ENCODE assay signal across 8 cellular contexts in genomic region chr11:67237574-67237973, GRCh38.
"Had no signal": no experiment of that assay in that cellular context is flagged by ENCODE, and none has a peak within 500 bp of the region (broad histone marks: within the 10 kb centered on the region; RNA-seq: fewer than 3 reads in every experiment).

No MANE protein-coding gene starts in this region.

- H3K27ac Mint-ChIP-seq: GM23338, H9, HFFc6 had no signal

- H3K4me3 Mint-ChIP-seq: GM23338, H9, HFFc6 had no signal

- H3K9me3 Mint-ChIP-seq: GM23338, H9, HFFc6, IgD-negative memory B cell had no signal

- H2AFZ ChIP-seq: GM23338 had no signal

- H3K27ac ChIP-seq: HL-60 had no signal

- H3K27me3 Mint-ChIP-seq: IgD-negative memory B cell had no signal

- ATAC-seq: GM23338, HepG2 had no signal

- DNase-seq: H9, HCEC 1CT, HFFc6, KG1 had no signal
